ENCODE assay signal across 24 cellular contexts in the genomic region with DNA sequence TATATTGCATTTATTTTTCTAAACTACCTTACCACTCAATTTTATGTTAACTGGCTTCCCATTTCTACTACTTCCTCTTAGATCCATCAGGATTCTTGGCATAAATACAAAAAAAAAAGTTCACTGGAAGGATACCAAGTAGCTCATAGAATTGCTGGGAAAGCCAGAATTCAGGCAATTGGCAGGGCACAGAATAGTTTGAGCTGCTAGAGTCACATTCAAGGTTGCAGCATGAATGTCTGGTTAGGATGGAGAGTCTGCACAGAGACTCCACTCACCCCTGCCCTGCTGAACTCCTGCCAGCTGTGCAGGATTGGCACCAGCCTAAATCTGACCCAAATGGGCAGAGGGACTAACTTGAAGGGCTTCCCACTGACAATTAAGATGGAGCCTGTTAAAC. TPM values are rescaled to one million over a fixed set of nuclear protein-coding genes. Genes with fewer than 3 reads are reported as not detected.
A peak's percentile ranks its signal among the peaks of the same experiment; 100 is the strongest.
DNase-seq lines count a peak whose midpoint lies in the region; ATAC-seq and TF ChIP-seq lines count a peak whose summit lies in the region.
"Had no signal": no experiment of that assay in that cellular context is flagged by ENCODE, and none has a peak within 500 bp of the region (broad histone marks: within the 10 kb centered on the region; RNA-seq: fewer than 3 reads in every experiment).

No MANE protein-coding gene starts in this region.

- intact Hi-C loops in right lobe of liver (cut with DNase I): no loop called here

- no peak overlapping the region for H3K4me3 ChIP-seq in right lobe of liver
- H3K4me3 ChIP-seq: mucosa of descending colon, Peyer's patch, testis, vagina had no signal

- no peaks in the 10 kb centered on the region for H3K9me3 ChIP-seq in right lobe of liver
- H3K9me3 ChIP-seq: mucosa of descending colon, Peyer's patch, testis, vagina had no signal

- peaks cover 0 to 66% (median 19%) of the 10 kb centered on the region in 4 donors for H3K4me1 ChIP-seq in right lobe of liver
- H3K4me1 ChIP-seq: testis had no signal

- H3K27me3 ChIP-seq in right lobe of liver: no peaks in the 10 kb centered on the region
- H3K27me3 ChIP-seq: Peyer's patch, testis, vagina had no signal

- DNase-seq in GM03348 (ENCODE audit: low spot score): peak; percentile 29
- peak; percentile 90 to 97 for DNase-seq in NCI-H446 (lab: John Stamatoyannopoulos, UW)
- DNase-seq in dermis blood vessel endothelial cell: peak; percentile 6
- DNase-seq in right lobe of liver: peak; percentile 38 to 72 (median 69)
- no peak for DNase-seq in dedifferentiated amniotic fluid mesenchymal stem cell (ENCODE audit: extremely low spot score)
- DNase-seq in ecto neural progenitor cell (ENCODE audit: low spot score): no peak
- no peak for DNase-seq in GOT3 (lab: John Stamatoyannopoulos, UW)
- DNase-seq: activated CD4-positive, alpha-beta T cell treated with anti-CD3 and anti-CD28 coated beads for 4 hours; activated CD8-positive, alpha-beta memory T cell treated with anti-CD3 and anti-CD28 coated beads, Interleukin-2, amount 10 ng/mL, durations not matched to agents 7 days and 5 days; CD4-positive, alpha-beta memory T cell; DMS 273 treated with DMSO at 0.1 percent for 48 hours; GDM1; hippocampal formation; KG1; mucosa of descending colon; MV-4-11; NCI-H187 treated with DMSO at 0.1 percent for 48 hours; NK-92 treated with Interleukin-12 subunit alpha and Interleukin-12 subunit beta, amount 100 ng/mL, for 24 hours; Peyer's patch; stimulated activated naive B cell treated with anti-CD40 and anti-IgM and Interleukin-4, amounts not matched to agents 10 μg/mL and 1 μg/mL and 100 μg/mL, for 72 hours; T-helper 17 cell; testis had no signal

- no peak for TF ChIP-seq POLR2A in right lobe of liver (IDR thresholded peaks at IDR 0.05)

- ATAC-seq in right lobe of liver: peak; percentile 8 to 51 (median 33)
- ATAC-seq: activated CD8-positive, alpha-beta memory T cell treated with anti-CD3 and anti-CD28 coated beads, Interleukin-2, amount 10 ng/mL, durations not matched to agents 7 days and 5 days; mucosa of descending colon; stimulated activated naive B cell treated with anti-CD40 and anti-IgM and Interleukin-4, amounts not matched to agents 10 μg/mL and 1 μg/mL and 100 μg/mL, for 72 hours; T-helper 17 cell had no signal

- no peak for TF ChIP-seq CTCF in right lobe of liver (IDR thresholded peaks at IDR 0.05)

- no peaks in the 10 kb centered on the region for H3K36me3 ChIP-seq in right lobe of liver
- H3K36me3 ChIP-seq: Peyer's patch, vagina had no signal

- H3K27ac ChIP-seq in right lobe of liver: peak overlapping the region in 1 of 3 donors; percentile 24
- H3K27ac ChIP-seq: Peyer's patch, testis, vagina had no signal

RNA-seq across cellular contexts. Expression of a gene that starts 4.9 kb away (rescaled TPM):
- total RNA-seq in dermis blood vessel endothelial cell (18.9 and 21.7 TPM in 2 replicates), right lobe of liver (10 to 100 TPM; 28.7 to 62.4 (median 41.9) TPM)

RNA-seq across cellular contexts. Expression of a gene that starts 28.3 kb away (rescaled TPM):
- total RNA-seq in dermis blood vessel endothelial cell: 0.09 TPM in 1 of 2 replicates, not detected in the other
- total RNA-seq in right lobe of liver: 1 to 10 TPM in 1 of 6 experiments, under 1 TPM in 5; 0.20 to 2.3 (median 0.37) TPM
- total RNA-seq: CD4-positive, alpha-beta memory T cell; NCI-H460; Peyer's patch; T-helper 17 cell; vagina had no signal

RNA-seq across cellular contexts. Expression of a gene that starts 30.2 kb away (rescaled TPM):
- total RNA-seq in dermis blood vessel endothelial cell (under 0.01 and 0.51 TPM in 2 replicates), right lobe of liver (1 to 10 TPM; 1.5 to 7.7 (median 3.1) TPM)

Comparison
In these comparisons a context has a peak if more than half of its experiments do, and no peak if none do; other contexts are left out.
1. DNase-seq: peak in GM03348 (single experiment), NCI-H446 (2 of 2), dermis blood vessel endothelial cell (single experiment) and right lobe of liver (3 of 3); none in dedifferentiated amniotic fluid mesenchymal stem cell (single experiment), ecto neural progenitor cell (single experiment) and GOT3 (single experiment).